In genomic region chr14:73949752-73950734, GRCh38 we compare ENCODE assay signal across 1 cellular context.
TF ChIP-seq lines count a peak whose summit lies in the region.

Gene COQ6 (plus strand): TSS chr14:73950302. CDS start chr14:73950333, 31 bp downstream.
A gene with protein sequence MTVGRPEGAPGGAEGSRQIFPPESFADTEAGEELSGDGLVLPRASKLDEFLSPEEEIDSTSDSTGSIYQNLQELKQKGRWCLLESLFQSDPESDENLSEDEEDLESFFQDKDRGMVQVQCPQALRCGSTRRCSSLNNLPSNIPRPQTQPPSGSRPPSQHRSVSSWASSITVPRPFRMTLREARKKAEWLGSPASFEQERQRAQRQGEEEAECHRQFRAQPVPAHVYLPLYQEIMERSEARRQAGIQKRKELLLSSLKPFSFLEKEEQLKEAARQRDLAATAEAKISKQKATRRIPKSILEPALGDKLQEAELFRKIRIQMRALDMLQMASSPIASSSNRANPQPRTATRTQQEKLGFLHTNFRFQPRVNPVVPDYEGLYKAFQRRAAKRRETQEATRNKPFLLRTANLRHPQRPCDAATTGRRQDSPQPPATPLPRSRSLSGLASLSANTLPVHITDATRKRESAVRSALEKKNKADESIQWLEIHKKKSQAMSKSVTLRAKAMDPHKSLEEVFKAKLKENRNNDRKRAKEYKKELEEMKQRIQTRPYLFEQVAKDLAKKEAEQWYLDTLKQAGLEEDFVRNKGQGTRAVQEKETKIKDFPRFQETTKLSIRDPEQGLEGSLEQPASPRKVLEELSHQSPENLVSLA (minus strand): TSS chr14:73950094. CDS start chr14:73950026, 68 bp downstream.

TF ChIP-seq in HepG2, 621 proteins besides CTCF, POLR2A, EP300 and RAD21 (continued from another document and continues in another):
- TF ChIP-seq BRF2 (CRISPR knock-in tag; IDR thresholded peaks at IDR 0.05) (peak; percentile 84; the same call in 1 of the 2 replicates), ZNF616 (CRISPR knock-in tag; IDR thresholded peaks at IDR 0.05; ENCODE audit: low read depth) (no peak), ZNF546 (CRISPR knock-in tag; conservative IDR thresholded peaks at IDR 0.05) (peak; percentile 76; the same call in 1 of the 2 replicates), NFYC (CRISPR knock-in tag; IDR thresholded peaks at IDR 0.05) (peak; percentile 89), CHD2 (IDR thresholded peaks at IDR 0.05; ENCODE audit: low read depth, low read length) (peak; percentile 88), HOMEZ (CRISPR knock-in tag; IDR thresholded peaks at IDR 0.05; ENCODE audit: low read depth) (peak; percentile 42), CERS6 (CRISPR knock-in tag; IDR thresholded peaks at IDR 0.05) (no peak), SRF (IDR thresholded peaks at IDR 0.05; ENCODE audit: low read depth, low read length) (no peak), ATM (IDR thresholded peaks at IDR 0.05; ENCODE audit: borderline replicate concordance) (no peak), PHF20 (CRISPR knock-in tag; IDR thresholded peaks at IDR 0.05) (peak; percentile 91), SALL1 (CRISPR knock-in tag; IDR thresholded peaks at IDR 0.05) (peak; percentile 77), ZNF121 (CRISPR knock-in tag; IDR thresholded peaks at IDR 0.05) (no peak), ELF3 (CRISPR knock-in tag; IDR thresholded peaks at IDR 0.05) (peak; percentile 56; the same call in 1 of the 2 replicates), ZNF343 (CRISPR knock-in tag; IDR thresholded peaks at IDR 0.05) (no peak), ZNF777 (CRISPR knock-in tag; IDR thresholded peaks at IDR 0.05) (no peak), ATF7-NPFF (CRISPR knock-in tag; IDR thresholded peaks at IDR 0.05; ENCODE audit: low read depth) (peak; percentile 92), ZNF350 (CRISPR knock-in tag; IDR thresholded peaks at IDR 0.05; ENCODE audit: borderline replicate concordance, low read depth) (peak; percentile 89; the same call in 1 of the 2 replicates), HOXA7 (CRISPR knock-in tag; IDR thresholded peaks at IDR 0.05) (no peak), HMGXB4 (CRISPR knock-in tag; IDR thresholded peaks at IDR 0.05; ENCODE audit: borderline replicate concordance in 1 of 2, low read depth in 1 of 2) (peak; percentile 46 to 79; a peak in 2 of 4 replicates), TSC22D2 (CRISPR knock-in tag; IDR thresholded peaks at IDR 0.05; ENCODE audit: borderline replicate concordance) (no peak), ZNF563 (CRISPR knock-in tag; IDR thresholded peaks at IDR 0.05) (no peak; the same call in none of the 2 replicates), SP140L (CRISPR knock-in tag; IDR thresholded peaks at IDR 0.05; ENCODE audit: borderline replicate concordance) (0 out of 2 replicates have a peak, but pooled peaks have one; percentile 1), GABPB1 (CRISPR knock-in tag; IDR thresholded peaks at IDR 0.05) (peak; percentile 96), ZNF740 (CRISPR knock-in tag; IDR thresholded peaks at IDR 0.05) (no peak), ZNF253 (CRISPR knock-in tag; IDR thresholded peaks at IDR 0.05; ENCODE audit: borderline replicate concordance) (no peak), MZF1 (CRISPR knock-in tag; IDR thresholded peaks at IDR 0.05; ENCODE audit: borderline replicate concordance) (no peak), GTF3A (CRISPR knock-in tag; conservative IDR thresholded peaks at IDR 0.05) (no peak), JARID2 (CRISPR knock-in tag; IDR thresholded peaks at IDR 0.05; ENCODE audit: insufficient replicate concordance) (no peak), ZBTB4 (CRISPR knock-in tag; IDR thresholded peaks at IDR 0.05; ENCODE audit: borderline replicate concordance) (peak; percentile 19; the same call in 1 of the 2 replicates), HIVEP1 (CRISPR knock-in tag; IDR thresholded peaks at IDR 0.05) (peak; percentile 87), ELF1 (CRISPR knock-in tag; IDR thresholded peaks at IDR 0.05) (peak; percentile 92), ZNF224 (CRISPR knock-in tag; IDR thresholded peaks at IDR 0.05) (peak; percentile 93; the same call in 1 of the 2 replicates), ZNF615 (CRISPR knock-in tag; IDR thresholded peaks at IDR 0.05; ENCODE audit: borderline replicate concordance) (0 out of 2 replicates have a peak, but pooled peaks have one; percentile 21), KLF15 (CRISPR knock-in tag; IDR thresholded peaks at IDR 0.05; ENCODE audit: borderline replicate concordance) (no peak), MAFK (conservative IDR thresholded peaks at IDR 0.05 in 1 of 2, IDR thresholded peaks at IDR 0.05 in 1 of 2; ENCODE audit: low read length in 2 of 2) (no peak)
- TF ChIP-seq, protein P1, sequence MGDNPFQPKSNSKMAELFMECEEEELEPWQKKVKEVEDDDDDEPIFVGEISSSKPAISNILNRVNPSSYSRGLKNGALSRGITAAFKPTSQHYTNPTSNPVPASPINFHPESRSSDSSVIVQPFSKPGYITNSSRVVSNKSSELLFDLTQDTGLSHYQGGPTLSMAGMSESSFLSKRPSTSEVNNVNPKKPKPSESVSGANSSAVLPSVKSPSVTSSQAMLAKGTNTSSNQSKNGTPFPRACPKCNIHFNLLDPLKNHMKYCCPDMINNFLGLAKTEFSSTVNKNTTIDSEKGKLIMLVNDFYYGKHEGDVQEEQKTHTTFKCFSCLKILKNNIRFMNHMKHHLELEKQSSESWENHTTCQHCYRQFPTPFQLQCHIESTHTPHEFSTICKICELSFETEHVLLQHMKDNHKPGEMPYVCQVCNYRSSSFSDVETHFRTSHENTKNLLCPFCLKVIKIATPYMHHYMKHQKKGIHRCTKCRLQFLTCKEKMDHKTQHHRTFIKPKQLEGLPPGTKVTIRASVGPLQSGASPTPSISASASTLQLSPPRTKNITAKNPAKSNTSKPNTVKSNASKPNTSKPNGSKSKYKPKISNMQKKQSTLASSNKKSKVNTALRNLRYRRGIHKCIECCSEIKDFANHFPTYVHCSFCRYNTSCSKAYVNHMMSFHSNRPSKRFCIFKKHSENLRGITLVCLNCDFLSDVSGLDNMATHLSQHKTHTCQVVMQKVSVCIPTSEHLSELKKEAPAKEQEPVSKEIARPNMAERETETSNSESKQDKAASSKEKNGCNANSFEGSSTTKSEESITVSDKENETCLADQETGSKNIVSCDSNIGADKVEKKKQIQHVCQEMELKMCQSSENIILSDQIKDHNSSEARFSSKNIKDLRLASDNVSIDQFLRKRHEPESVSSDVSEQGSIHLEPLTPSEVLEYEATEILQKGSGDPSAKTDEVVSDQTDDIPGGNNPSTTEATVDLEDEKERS (CRISPR knock-in tag; IDR thresholded peaks at IDR 0.05): no peak
- TF ChIP-seq, protein P2, sequence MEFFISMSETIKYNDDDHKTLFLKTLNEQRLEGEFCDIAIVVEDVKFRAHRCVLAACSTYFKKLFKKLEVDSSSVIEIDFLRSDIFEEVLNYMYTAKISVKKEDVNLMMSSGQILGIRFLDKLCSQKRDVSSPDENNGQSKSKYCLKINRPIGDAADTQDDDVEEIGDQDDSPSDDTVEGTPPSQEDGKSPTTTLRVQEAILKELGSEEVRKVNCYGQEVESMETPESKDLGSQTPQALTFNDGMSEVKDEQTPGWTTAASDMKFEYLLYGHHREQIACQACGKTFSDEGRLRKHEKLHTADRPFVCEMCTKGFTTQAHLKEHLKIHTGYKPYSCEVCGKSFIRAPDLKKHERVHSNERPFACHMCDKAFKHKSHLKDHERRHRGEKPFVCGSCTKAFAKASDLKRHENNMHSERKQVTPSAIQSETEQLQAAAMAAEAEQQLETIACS (CRISPR knock-in tag; IDR thresholded peaks at IDR 0.05): no peak
- TF ChIP-seq, protein P3, sequence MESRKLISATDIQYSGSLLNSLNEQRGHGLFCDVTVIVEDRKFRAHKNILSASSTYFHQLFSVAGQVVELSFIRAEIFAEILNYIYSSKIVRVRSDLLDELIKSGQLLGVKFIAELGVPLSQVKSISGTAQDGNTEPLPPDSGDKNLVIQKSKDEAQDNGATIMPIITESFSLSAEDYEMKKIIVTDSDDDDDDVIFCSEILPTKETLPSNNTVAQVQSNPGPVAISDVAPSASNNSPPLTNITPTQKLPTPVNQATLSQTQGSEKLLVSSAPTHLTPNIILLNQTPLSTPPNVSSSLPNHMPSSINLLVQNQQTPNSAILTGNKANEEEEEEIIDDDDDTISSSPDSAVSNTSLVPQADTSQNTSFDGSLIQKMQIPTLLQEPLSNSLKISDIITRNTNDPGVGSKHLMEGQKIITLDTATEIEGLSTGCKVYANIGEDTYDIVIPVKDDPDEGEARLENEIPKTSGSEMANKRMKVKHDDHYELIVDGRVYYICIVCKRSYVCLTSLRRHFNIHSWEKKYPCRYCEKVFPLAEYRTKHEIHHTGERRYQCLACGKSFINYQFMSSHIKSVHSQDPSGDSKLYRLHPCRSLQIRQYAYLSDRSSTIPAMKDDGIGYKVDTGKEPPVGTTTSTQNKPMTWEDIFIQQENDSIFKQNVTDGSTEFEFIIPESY (CRISPR knock-in tag; IDR thresholded peaks at IDR 0.05): no peak
- TF ChIP-seq, protein P4, sequence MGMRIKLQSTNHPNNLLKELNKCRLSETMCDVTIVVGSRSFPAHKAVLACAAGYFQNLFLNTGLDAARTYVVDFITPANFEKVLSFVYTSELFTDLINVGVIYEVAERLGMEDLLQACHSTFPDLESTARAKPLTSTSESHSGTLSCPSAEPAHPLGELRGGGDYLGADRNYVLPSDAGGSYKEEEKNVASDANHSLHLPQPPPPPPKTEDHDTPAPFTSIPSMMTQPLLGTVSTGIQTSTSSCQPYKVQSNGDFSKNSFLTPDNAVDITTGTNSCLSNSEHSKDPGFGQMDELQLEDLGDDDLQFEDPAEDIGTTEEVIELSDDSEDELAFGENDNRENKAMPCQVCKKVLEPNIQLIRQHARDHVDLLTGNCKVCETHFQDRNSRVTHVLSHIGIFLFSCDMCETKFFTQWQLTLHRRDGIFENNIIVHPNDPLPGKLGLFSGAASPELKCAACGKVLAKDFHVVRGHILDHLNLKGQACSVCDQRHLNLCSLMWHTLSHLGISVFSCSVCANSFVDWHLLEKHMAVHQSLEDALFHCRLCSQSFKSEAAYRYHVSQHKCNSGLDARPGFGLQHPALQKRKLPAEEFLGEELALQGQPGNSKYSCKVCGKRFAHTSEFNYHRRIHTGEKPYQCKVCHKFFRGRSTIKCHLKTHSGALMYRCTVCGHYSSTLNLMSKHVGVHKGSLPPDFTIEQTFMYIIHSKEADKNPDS (CRISPR knock-in tag; IDR thresholded peaks at IDR 0.05): peak; percentile 64; the same call in 1 of the 2 replicates
